In the genomic region with DNA sequence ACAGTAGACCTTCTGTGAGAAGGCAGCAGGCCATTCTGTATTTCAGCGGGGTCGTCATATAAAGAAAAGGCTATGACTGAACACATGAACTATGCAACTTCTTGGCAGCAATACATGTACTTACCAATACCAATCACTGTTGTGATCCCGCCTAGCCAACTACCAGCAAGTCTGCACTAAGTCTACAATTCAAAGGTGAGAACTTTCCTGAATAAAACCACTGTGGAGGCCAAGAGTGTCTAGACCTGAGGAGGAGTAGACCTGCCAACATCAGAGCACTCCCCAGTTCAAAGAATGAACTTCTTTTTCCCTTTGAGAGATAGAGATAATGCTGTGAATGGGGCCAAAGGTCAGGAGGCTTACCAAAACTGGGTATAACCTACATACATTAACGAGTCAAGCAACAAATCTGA, we compare ENCODE assay signal across 9 cellular contexts.
A peak's percentile ranks its signal among the peaks of the same experiment; 100 is the strongest.
DNase-seq lines count a peak whose midpoint lies in the region; ATAC-seq, FAIRE-seq and TF ChIP-seq lines count a peak whose summit lies in the region.
"Had no signal": no experiment of that assay in that cellular context is flagged by ENCODE, and none has a peak within 500 bp of the region (broad histone marks: within the 10 kb centered on the region; RNA-seq: fewer than 3 reads in every experiment).

No MANE protein-coding gene starts in this region.

- H4K20me1 ChIP-seq in HepG2 (ENCODE audit: insufficient read depth, low read length), result peaks cover 33% of the 10 kb centered on the region

- H3K27ac Mint-ChIP-seq in activated naive CD8-positive, alpha-beta T cell treated with anti-CD3 and anti-CD28 coated beads, Interleukin-2, amount 50 U/mL, for 24 hours, result no peak overlapping the region
- no peak overlapping the region for H3K27ac Mint-ChIP-seq in activated naive CD8-positive, alpha-beta T cell treated with anti-CD3 and anti-CD28 coated beads for 36 hours
- peak overlapping the region; percentile 24 for H3K27ac Mint-ChIP-seq in chondrocyte (ENCODE audit: unreplicated experiment)

- TF ChIP-seq POLR2A in HepG2 (IDR thresholded peaks at IDR 0.05; ENCODE audit: insufficient read depth in 1 of 2, low read depth in 2 of 2, low read length in 2 of 2) (no peak), GM12891 (IDR thresholded peaks at IDR 0.05; ENCODE audit: low read depth, low read length) (no peak)

- no peak overlapping the region for H3K9ac ChIP-seq in HepG2 (ENCODE audit: insufficient read depth, low read depth, low read length)

- H3K27me3 ChIP-seq in HepG2 (ENCODE audit: control insufficient read depth in 1 of 2, insufficient read depth in 2 of 2, low read length in 2 of 2), result no peaks in the 10 kb centered on the region
- H3K27me3 ChIP-seq: Peyer's patch had no signal

- peak overlapping the region; percentile 48 for H3K4me2 ChIP-seq in HepG2 (ENCODE audit: low read depth, low read length)

- peak; percentile 26 for ATAC-seq in activated naive CD8-positive, alpha-beta T cell treated with anti-CD3 and anti-CD28 coated beads, Interleukin-2, amount 50 U/mL, for 24 hours
- peak; percentile 94 for ATAC-seq in HepG2

- peaks cover 4% of the 10 kb centered on the region for H3K36me3 Mint-ChIP-seq in activated naive CD8-positive, alpha-beta T cell treated with anti-CD3 and anti-CD28 coated beads, Interleukin-2, amount 50 U/mL, for 24 hours (ENCODE audit: low read depth)
- peaks cover 9% of the 10 kb centered on the region for H3K36me3 Mint-ChIP-seq in activated naive CD8-positive, alpha-beta T cell treated with anti-CD3 and anti-CD28 coated beads for 36 hours
- H3K36me3 Mint-ChIP-seq in chondrocyte (ENCODE audit: low read depth), result no peaks in the 10 kb centered on the region

- H3K36me3 ChIP-seq in HepG2 (replicated peaks in 1 of 2; ENCODE audit: control insufficient read depth in 1 of 2, insufficient read depth in 2 of 2, low read length in 2 of 2), result no peaks in the 10 kb centered on the region
- H3K36me3 ChIP-seq: Peyer's patch had no signal

- H3K4me1 Mint-ChIP-seq in activated naive CD8-positive, alpha-beta T cell treated with anti-CD3 and anti-CD28 coated beads, Interleukin-2, amount 50 U/mL, for 24 hours, result peaks cover 79% of the 10 kb centered on the region
- H3K4me1 Mint-ChIP-seq in activated naive CD8-positive, alpha-beta T cell treated with anti-CD3 and anti-CD28 coated beads for 36 hours, result peaks cover 64% of the 10 kb centered on the region
- H3K4me1 Mint-ChIP-seq in chondrocyte (ENCODE audit: low read depth), result peaks cover 39% of the 10 kb centered on the region

- peaks cover 22% of the 10 kb centered on the region for H3K79me2 ChIP-seq in HepG2 (ENCODE audit: insufficient read depth, low read length)

- H3K27me3 Mint-ChIP-seq in activated naive CD8-positive, alpha-beta T cell treated with anti-CD3 and anti-CD28 coated beads, Interleukin-2, amount 50 U/mL, for 24 hours, result no peaks in the 10 kb centered on the region
- H3K27me3 Mint-ChIP-seq in activated naive CD8-positive, alpha-beta T cell treated with anti-CD3 and anti-CD28 coated beads for 36 hours, result no peaks in the 10 kb centered on the region
- H3K27me3 Mint-ChIP-seq in chondrocyte (ENCODE audit: low read depth), result no peaks in the 10 kb centered on the region

- 12% methylated on average over 4 of the region's 4 CpGs for WGBS in HepG2 (ENCODE audit: low lambda C conversion rate)

- intact Hi-C loops in HepG2 (cut with micrococcal nuclease; ENCODE audit: unreplicated experiment), result no loop called here

- peak overlapping the region; percentile 14 for H3K27ac ChIP-seq in HepG2 (ENCODE audit: extremely low read length, insufficient read depth, low read length)

- FAIRE-seq in HepG2 (lab: Jason Lieb, UNC), result peak; percentile 96
- FAIRE-seq in urothelium cell line (lab: Jason Lieb, UNC), result no peak
- no peak for FAIRE-seq in GM12891 (lab: Jason Lieb, UNC)

- BruUV-seq in HepG2 (replicated peaks; lab: Mats Ljungman, UMichigan), result no TSS peak

- no peaks in the 10 kb centered on the region for H3K9me3 ChIP-seq in HepG2 (ENCODE audit: low read length)
- H3K9me3 ChIP-seq: Peyer's patch had no signal

- H2AFZ ChIP-seq in HepG2 (ENCODE audit: low read length), result no peak overlapping the region

- DNase-seq in activated naive CD8-positive, alpha-beta T cell treated with anti-CD3 and anti-CD28 coated beads, Interleukin-2, amount 50 U/mL, for 24 hours, result no peak
- DNase-seq in activated naive CD8-positive, alpha-beta T cell treated with anti-CD3 and anti-CD28 coated beads for 36 hours, result no peak
- no peak for DNase-seq in chondrocyte (ENCODE audit: low spot score)
- peak; percentile 90 for DNase-seq in HepG2 (ENCODE audit: low spot score)
- DNase-seq in urothelium cell line (ENCODE audit: low spot score), result peak; percentile 40
- no peak for DNase-seq in SHP77 (lab: John Stamatoyannopoulos, UW)
- no peak for DNase-seq in A172 (ENCODE audit: low spot score)
- no peak for DNase-seq in GM12891 (ENCODE audit: insufficient read length, low spot score)
- DNase-seq: Peyer's patch had no signal

- peak in 1 of 2 experiments; percentile 65; a peak in 1 of 4 replicates for TF ChIP-seq EP300 in HepG2 (IDR thresholded peaks at IDR 0.05; ENCODE audit: low read depth in 2 of 2, low read length in 2 of 2)
- TF ChIP-seq EP300 in HepG2 (CRISPR knock-in tag; IDR thresholded peaks at IDR 0.05; ENCODE audit: borderline replicate concordance), result no peak; the same call in 1 of the 2 replicates

- no peaks in the 10 kb centered on the region for H3K9me3 Mint-ChIP-seq in activated naive CD8-positive, alpha-beta T cell treated with anti-CD3 and anti-CD28 coated beads, Interleukin-2, amount 50 U/mL, for 24 hours
- H3K9me3 Mint-ChIP-seq in activated naive CD8-positive, alpha-beta T cell treated with anti-CD3 and anti-CD28 coated beads for 36 hours, result no peaks in the 10 kb centered on the region
- H3K9me3 Mint-ChIP-seq in chondrocyte (ENCODE audit: low read depth), result no peaks in the 10 kb centered on the region

- no peak for TF ChIP-seq RAD21 in HepG2 (CRISPR knock-in tag; IDR thresholded peaks at IDR 0.05)

- H3K4me3 Mint-ChIP-seq in activated naive CD8-positive, alpha-beta T cell treated with anti-CD3 and anti-CD28 coated beads, Interleukin-2, amount 50 U/mL, for 24 hours, result no peak overlapping the region
- no peak overlapping the region for H3K4me3 Mint-ChIP-seq in activated naive CD8-positive, alpha-beta T cell treated with anti-CD3 and anti-CD28 coated beads for 36 hours
- no peak overlapping the region for H3K4me3 Mint-ChIP-seq in chondrocyte (ENCODE audit: unreplicated experiment)

- in situ Hi-C loops in HepG2 (cut with HindIII; ENCODE audit: extremely low pct_ligation_motif_present, low pct_unique_long_range_greater_than_20kb), result no loop called here

- no peak for TF ChIP-seq CTCF in chondrocyte (IDR thresholded peaks at IDR 0.05)
- no peak for TF ChIP-seq CTCF in HepG2 (CRISPR knock-in tag; IDR thresholded peaks at IDR 0.05)

- CTCF ChIA-PET in HepG2 (lab: Yijun Ruan, JAX; ENCODE audit: low intra/inter-chr PET ratio, low total read pairs), result no interaction called here

- POLR2A ChIA-PET in HepG2 (lab: Yijun Ruan, JAX), result no interaction called here

- H3K4me3 ChIP-seq in HepG2 (replicated peaks in 1 of 3; ENCODE audit: insufficient read depth in 1 of 3, low read depth in 2 of 3, low read length in 3 of 3), result no peak overlapping the region
- H3K4me3 ChIP-seq: Peyer's patch had no signal

- H3K4me1 ChIP-seq in HepG2 (ENCODE audit: insufficient read depth, low read length), result peaks cover 56% of the 10 kb centered on the region

TF ChIP-seq in HepG2, 621 proteins besides CTCF, POLR2A, EP300 and RAD21 (continues in another document):
- peak; percentile 62; the same call in 1 of the 2 replicates for TF ChIP-seq RXRB (CRISPR knock-in tag; IDR thresholded peaks at IDR 0.05; ENCODE audit: borderline replicate concordance)
- no peak for TF ChIP-seq ZNF749 (CRISPR knock-in tag; IDR thresholded peaks at IDR 0.05; ENCODE audit: borderline replicate concordance)
- no peak for TF ChIP-seq SNAI1 (CRISPR knock-in tag; IDR thresholded peaks at IDR 0.05; ENCODE audit: borderline replicate concordance)
- TF ChIP-seq HMG20A (CRISPR knock-in tag; IDR thresholded peaks at IDR 0.05; ENCODE audit: borderline replicate concordance), result peak; percentile 29; the same call in 1 of the 2 replicates
- TF ChIP-seq ATF7 (IDR thresholded peaks at IDR 0.05), result no peak
- no peak for TF ChIP-seq ATF7 (CRISPR knock-in tag; IDR thresholded peaks at IDR 0.05)
- TF ChIP-seq PPARG (CRISPR knock-in tag; conservative IDR thresholded peaks at IDR 0.05), result peak; percentile 84
- peak; percentile 70 for TF ChIP-seq HDAC2 (CRISPR knock-in tag; IDR thresholded peaks at IDR 0.05)
- no peak for TF ChIP-seq ELF1 (CRISPR knock-in tag; IDR thresholded peaks at IDR 0.05)
- peak; percentile 55; the same call in 1 of the 2 replicates for TF ChIP-seq RARA (CRISPR knock-in tag; IDR thresholded peaks at IDR 0.05)
- TF ChIP-seq SIX4 (CRISPR knock-in tag; IDR thresholded peaks at IDR 0.05), result no peak
- TF ChIP-seq CCDC6 (CRISPR knock-in tag; IDR thresholded peaks at IDR 0.05), result no peak
- no peak for TF ChIP-seq FOSL2 (CRISPR knock-in tag; IDR thresholded peaks at IDR 0.05)
- TF ChIP-seq NR2F1 (CRISPR knock-in tag; IDR thresholded peaks at IDR 0.05), result peak in 1 of 2 experiments; percentile 33; a peak in 1 of 4 replicates
- TF ChIP-seq ZNF3 (CRISPR knock-in tag; IDR thresholded peaks at IDR 0.05), result peak; percentile 85; the same call in 1 of the 2 replicates

TF ChIP-seq in GM12891, 5 proteins besides CTCF, POLR2A, EP300 and RAD21:
- TF ChIP-seq POU2F2 (IDR thresholded peaks at IDR 0.05; ENCODE audit: low read depth, low read length), result no peak
- TF ChIP-seq SPI1 (IDR thresholded peaks at IDR 0.05; ENCODE audit: low read depth, low read length), result no peak
- no peak for TF ChIP-seq TAF1 (IDR thresholded peaks at IDR 0.05; ENCODE audit: low read depth, low read length)
- TF ChIP-seq POLR2AphosphoS5 (IDR thresholded peaks at IDR 0.05; ENCODE audit: low read depth, low read length), result no peak
- no peak for TF ChIP-seq PAX5 (IDR thresholded peaks at IDR 0.05; ENCODE audit: insufficient read depth, low read length, severe bottlenecking)

Comparison
In these comparisons a context has a peak if more than half of its experiments do, and no peak if none do; other contexts are left out.
1. DNase-seq: peak in HepG2 (single experiment) and urothelium cell line (single experiment); none in activated naive CD8-positive, alpha-beta T cell treated with anti-CD3 and anti-CD28 coated beads, Interleukin-2, amount 50 U/mL, for 24 hours (single experiment), activated naive CD8-positive, alpha-beta T cell treated with anti-CD3 and anti-CD28 coated beads for 36 hours (single experiment), chondrocyte (single experiment), SHP77 (0 of 2), A172 (single experiment) and GM12891 (single experiment).